9 cellular contexts compared by ENCODE assay signal in the genomic region with DNA sequence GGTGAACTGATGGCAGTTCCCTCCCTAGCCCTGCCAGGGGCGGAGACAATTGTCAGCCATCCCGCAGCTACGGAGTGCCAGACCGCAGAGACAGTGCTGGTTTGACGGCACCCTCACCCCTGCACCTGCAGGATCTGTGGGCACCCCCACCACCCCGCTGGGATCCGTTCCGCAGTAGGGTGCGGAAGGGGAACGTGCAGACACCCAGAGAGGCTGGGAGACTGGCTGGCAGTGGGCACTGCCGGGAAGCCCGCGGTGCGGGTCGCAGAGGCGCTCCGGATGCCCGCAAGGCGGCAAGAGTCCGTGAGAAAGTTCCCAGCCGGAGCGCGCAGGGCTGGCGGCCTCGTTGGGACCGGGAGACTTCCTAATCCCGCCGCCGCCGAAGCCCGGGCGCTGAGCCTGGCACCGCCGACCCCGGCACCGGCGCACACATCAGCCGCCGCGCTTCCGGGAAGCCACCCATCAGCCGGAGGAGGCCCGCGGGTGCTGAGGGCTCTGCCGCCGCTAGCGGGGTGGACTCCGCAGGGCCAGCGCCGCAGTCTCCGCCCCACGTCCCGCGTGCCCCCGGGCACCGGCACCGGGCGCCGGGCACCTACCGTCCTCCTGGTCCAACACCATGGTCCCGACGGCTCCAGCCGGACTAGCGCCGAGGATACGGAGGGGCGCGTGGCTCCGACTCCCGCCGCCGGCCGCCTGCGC. TPM values are rescaled to one million over a fixed set of nuclear protein-coding genes. Genes with fewer than 3 reads are reported as not detected.
DNase-seq lines count a peak whose midpoint lies in the region; ATAC-seq and TF ChIP-seq lines count a peak whose summit lies in the region.
"Had no signal": no experiment of that assay in that cellular context is flagged by ENCODE, and none has a peak within 500 bp of the region (broad histone marks: within the 10 kb centered on the region; RNA-seq: fewer than 3 reads in every experiment).

No MANE protein-coding gene starts in this region.

- H3K4me3 ChIP-seq in H7 (ENCODE audit: insufficient read depth, low read depth, low read length), result peak overlapping the region; percentile 42
- peak overlapping the region; percentile 67 for H3K4me3 ChIP-seq in left ventricle myocardium inferior
- peak overlapping the region; percentile 8 to 52 (median 41) for H3K4me3 ChIP-seq in sigmoid colon

- no peak for TF ChIP-seq POLR2A in sigmoid colon (IDR thresholded peaks at IDR 0.05)

- no peak for TF ChIP-seq EP300 in sigmoid colon (IDR thresholded peaks at IDR 0.05)

- POLR2A ChIA-PET in activated CD4-positive, alpha-beta T cell treated with anti-CD3 and anti-CD28 coated beads, Interleukin-2, amount 10 ng/mL, durations not matched to agents 7 days and 5 days (lab: Charles Lee), result no interaction called here

- intact Hi-C loops in left ventricle myocardium inferior (cut with micrococcal nuclease) (no loop called here), sigmoid colon (cut with DNase I) (loop anchor here (10.0 kb wide), 1 partner anchor 263 kb away; no protein-coding TSS in a partner anchor)

- H3K27ac Mint-ChIP-seq in activated CD4-positive, alpha-beta T cell treated with anti-CD3 and anti-CD28 coated beads, Interleukin-2, amount 10 ng/mL, durations not matched to agents 7 days and 5 days, result no peak overlapping the region

- ATAC-seq in HG03095 (IDR thresholded peaks at IDR 0.05; ENCODE audit: unreplicated experiment) (no peak), GM21786 (IDR thresholded peaks at IDR 0.05; ENCODE audit: unreplicated experiment) (no peak)

- no peaks in the 10 kb centered on the region for H3K36me3 Mint-ChIP-seq in activated CD4-positive, alpha-beta T cell treated with anti-CD3 and anti-CD28 coated beads, Interleukin-2, amount 10 ng/mL, durations not matched to agents 7 days and 5 days (ENCODE audit: low read depth)

- peaks cover 74% of the 10 kb centered on the region for H3K27me3 Mint-ChIP-seq in activated CD4-positive, alpha-beta T cell treated with anti-CD3 and anti-CD28 coated beads, Interleukin-2, amount 10 ng/mL, durations not matched to agents 7 days and 5 days

- peaks cover 11% of the 10 kb centered on the region for H3K4me1 Mint-ChIP-seq in activated CD4-positive, alpha-beta T cell treated with anti-CD3 and anti-CD28 coated beads, Interleukin-2, amount 10 ng/mL, durations not matched to agents 7 days and 5 days

- peaks cover 77% of the 10 kb centered on the region for H3K27me3 ChIP-seq in H7 (ENCODE audit: control insufficient read depth, insufficient read depth, low read length)
- peaks cover 84% of the 10 kb centered on the region for H3K27me3 ChIP-seq in left ventricle myocardium inferior (ENCODE audit: low read depth)
- peaks cover 16 to 71% (median 51%) of the 10 kb centered on the region in 3 donors for H3K27me3 ChIP-seq in sigmoid colon

- H3K9me3 Mint-ChIP-seq in activated CD4-positive, alpha-beta T cell treated with anti-CD3 and anti-CD28 coated beads, Interleukin-2, amount 10 ng/mL, durations not matched to agents 7 days and 5 days, result no peaks in the 10 kb centered on the region

- 2% methylated on average over 74 of the region's 74 CpGs for WGBS in sigmoid colon, 2 donors

- H3K27ac ChIP-seq in left ventricle myocardium inferior (replicated peaks), result no peak overlapping the region
- H3K27ac ChIP-seq in sigmoid colon, result no peak overlapping the region

- H3K9me3 ChIP-seq in left ventricle myocardium inferior (replicated peaks) (no peaks in the 10 kb centered on the region), sigmoid colon (no peaks in the 10 kb centered on the region)

- H3K36me3 ChIP-seq in H7 (replicated peaks; ENCODE audit: control insufficient read depth, insufficient read depth, low read length) (no peaks in the 10 kb centered on the region), left ventricle myocardium inferior (no peaks in the 10 kb centered on the region), sigmoid colon (no peaks in the 10 kb centered on the region)

- no peak for TF ChIP-seq CTCF in left ventricle myocardium inferior (IDR thresholded peaks at IDR 0.05; ENCODE audit: borderline replicate concordance)
- no peak for TF ChIP-seq CTCF in sigmoid colon (IDR thresholded peaks at IDR 0.05)

- no peak overlapping the region for H3K4me3 Mint-ChIP-seq in activated CD4-positive, alpha-beta T cell treated with anti-CD3 and anti-CD28 coated beads, Interleukin-2, amount 10 ng/mL, durations not matched to agents 7 days and 5 days

- DNase-seq in H7, result peak; percentile 88
- peak; percentile 29 for DNase-seq in activated CD4-positive, alpha-beta T cell treated with anti-CD3 and anti-CD28 coated beads, Interleukin-2, amount 10 ng/mL, durations not matched to agents 7 days and 5 days
- DNase-seq in left ventricle myocardium inferior, result no peak
- DNase-seq in sigmoid colon, result peak; percentile 44
- DNase-seq in NOMO-1 treated with DMSO at 0.1 percent for 48 hours (lab: John Stamatoyannopoulos, UW; ENCODE audit: unreplicated experiment), result no peak
- DNase-seq in putamen (ENCODE audit: low spot score), result no peak

- CTCF ChIA-PET in activated CD4-positive, alpha-beta T cell treated with anti-CD3 and anti-CD28 coated beads, Interleukin-2, amount 10 ng/mL, durations not matched to agents 7 days and 5 days (lab: Charles Lee), result interaction anchor here (1.3 kb wide), 1 partner anchor 13 kb away, joined by 3 read pairs; no protein-coding TSS in a partner anchor

- peaks cover 23% of the 10 kb centered on the region for H3K4me1 ChIP-seq in left ventricle myocardium inferior
- peaks cover 0 to 32% (median 26%) of the 10 kb centered on the region in 4 donors for H3K4me1 ChIP-seq in sigmoid colon

RNA-seq across cellular contexts. Expression of gene LMO1, which starts 4.3 kb away (rescaled TPM):
- total RNA-seq in H7 (2014; rRNA removed; shearing (Covaris generic)), result 0.22 and 0.94 TPM in 2 replicates
- not detected for total RNA-seq in activated CD4-positive, alpha-beta T cell treated with anti-CD3 and anti-CD28 coated beads, Interleukin-2, amount 10 ng/mL, durations not matched to agents 7 days and 5 days
- total RNA-seq in left ventricle myocardium inferior (2.3 TPM), sigmoid colon (1 to 10 TPM in 1 of 4 donors, under 1 TPM in 1, not detected in 2; 0.66 to 1.8 TPM)
- under 1 TPM in 1 of 3 donors, not detected in 2; 0.04 TPM for polyA plus RNA-seq in sigmoid colon
- total RNA-seq: subcutaneous adipose tissue had no signal

Comparison
In these comparisons a context has a peak if more than half of its experiments do, and no peak if none do; other contexts are left out.
1. DNase-seq: peak in H7 (single experiment), activated CD4-positive, alpha-beta T cell treated with anti-CD3 and anti-CD28 coated beads, Interleukin-2, amount 10 ng/mL, durations not matched to agents 7 days and 5 days (single experiment) and sigmoid colon (single experiment); none in left ventricle myocardium inferior (single experiment), NOMO-1 treated with DMSO at 0.1 percent for 48 hours (single experiment) and putamen (single experiment).
2. Peak in every context shown above with its lines, with median percentiles within 50 percentile points of each other: H3K4me3 ChIP-seq.